Comparison of ENCODE assay signal across 20 cellular contexts in the genomic region with DNA sequence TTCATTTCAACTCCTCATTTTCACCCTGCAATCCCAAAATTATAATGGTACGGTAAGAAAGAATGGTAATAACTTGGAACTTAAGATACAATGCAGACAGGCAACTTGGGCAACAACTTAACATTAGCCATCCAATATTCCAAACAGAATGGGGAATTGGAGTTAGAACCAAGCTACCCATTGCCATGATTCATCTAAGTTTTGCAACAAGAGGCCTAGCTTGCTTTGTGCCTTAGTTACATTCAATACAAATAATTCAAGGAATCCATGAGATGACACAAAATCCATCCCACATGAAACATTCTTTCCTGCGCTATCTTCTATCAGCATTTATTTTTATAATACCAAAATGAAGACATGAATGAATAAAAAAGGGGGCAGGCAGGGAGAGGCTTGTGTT. TPM values are rescaled to one million over a fixed set of nuclear protein-coding genes. Genes with fewer than 3 reads are reported as not detected.
DNase-seq lines count a peak whose midpoint lies in the region; ATAC-seq and FAIRE-seq lines count a peak whose summit lies in the region.
"Had no signal": no experiment of that assay in that cellular context is flagged by ENCODE, and none has a peak within 500 bp of the region (broad histone marks: within the 10 kb centered on the region; RNA-seq: fewer than 3 reads in every experiment).

No MANE protein-coding gene starts in this region.

- H4K20me1 ChIP-seq in GM23248 (ENCODE audit: insufficient read depth), result no peaks in the 10 kb centered on the region
- H4K20me1 ChIP-seq: BLaER1 had no signal

- peak overlapping the region; percentile 79 for H3K27ac ChIP-seq in GM23248
- H3K27ac ChIP-seq: BLaER1 had no signal

- no peaks in the 10 kb centered on the region for H3K27me3 ChIP-seq in GM23248 (replicated peaks; ENCODE audit: insufficient read depth)
- H3K27me3 ChIP-seq: BLaER1 had no signal

- H3K27me3 Mint-ChIP-seq in stimulated activated memory B cell treated with anti-CD40 and anti-IgM and Interleukin-4, amounts not matched to agents 10 μg/mL and 1 μg/mL and 100 μg/mL, for 72 hours, result peaks cover 10% of the 10 kb centered on the region

- H3K4me2 ChIP-seq in GM23248 (ENCODE audit: unreplicated experiment), result peak overlapping the region; percentile 12
- H3K4me2 ChIP-seq: BLaER1 had no signal

- H3K9me3 Mint-ChIP-seq in stimulated activated memory B cell treated with anti-CD40 and anti-IgM and Interleukin-4, amounts not matched to agents 10 μg/mL and 1 μg/mL and 100 μg/mL, for 72 hours, result no peaks in the 10 kb centered on the region
- H3K9me3 Mint-ChIP-seq: CD4-positive, alpha-beta T cell; H9 had no signal

- peak; percentile 65 for FAIRE-seq in islet of Langerhans (lab: Jason Lieb, UNC)
- FAIRE-seq: GM12878, K562 had no signal

- no peaks in the 10 kb centered on the region for H3K4me1 Mint-ChIP-seq in stimulated activated memory B cell treated with anti-CD40 and anti-IgM and Interleukin-4, amounts not matched to agents 10 μg/mL and 1 μg/mL and 100 μg/mL, for 72 hours

- DNase-seq in GM23248 (peak; percentile 61), amniotic epithelial cell (ENCODE audit: low read depth) (peak; percentile 49), renal cortical epithelial cell (ENCODE audit: low read depth) (peak; percentile 70), Ammon's horn (ENCODE audit: low spot score) (no peak), retina (no peak)
- DNase-seq: CD4-positive, alpha-beta T cell; DMS 273 treated with DMSO at 0.1 percent for 48 hours; DMS79 treated with DMSO at 0.1 percent for 48 hours; H9; HFFc6; NCI-H1092; NCI-H187 treated with DMSO at 0.1 percent for 48 hours; NCI-H510A treated with DMSO at 0.1 percent for 48 hours had no signal

- H3K79me2 ChIP-seq in GM23248 (ENCODE audit: insufficient read depth), result no peaks in the 10 kb centered on the region

- in situ Hi-C loops in GM23248 (cut with MboI), result no loop called here

- H3K36me3 Mint-ChIP-seq in stimulated activated memory B cell treated with anti-CD40 and anti-IgM and Interleukin-4, amounts not matched to agents 10 μg/mL and 1 μg/mL and 100 μg/mL, for 72 hours, result no peaks in the 10 kb centered on the region

- no peaks in the 10 kb centered on the region for H3K9me2 ChIP-seq in GM23248 (ENCODE audit: insufficient read depth)

- peaks cover 30% of the 10 kb centered on the region for H3K4me1 ChIP-seq in GM23248 (ENCODE audit: insufficient read depth)
- H3K4me1 ChIP-seq: BLaER1 had no signal

- no peak overlapping the region for H3K4me3 Mint-ChIP-seq in stimulated activated memory B cell treated with anti-CD40 and anti-IgM and Interleukin-4, amounts not matched to agents 10 μg/mL and 1 μg/mL and 100 μg/mL, for 72 hours
- H3K4me3 Mint-ChIP-seq: CD4-positive, alpha-beta T cell; H9; HFFc6 had no signal

- H3K36me3 ChIP-seq in GM23248 (ENCODE audit: low read depth), result no peaks in the 10 kb centered on the region
- H3K36me3 ChIP-seq: BLaER1 had no signal

- 70 to 81% methylated on average over 2 of the region's 2 CpGs for WGBS in GM23248 (ENCODE audit: low coverage in 1 of 2, low lambda C conversion rate in 2 of 2, missing lambda C conversion rate in 2 of 2), 2 experiments

- no peak overlapping the region for H3K4me3 ChIP-seq in GM23248
- H3K4me3 ChIP-seq: BLaER1, GM12878, K562 had no signal

- peak overlapping the region; percentile 37 for H3K9ac ChIP-seq in GM23248
- H3K9ac ChIP-seq: BLaER1 had no signal

- no peak for ATAC-seq in HG02938 (IDR thresholded peaks at IDR 0.05; ENCODE audit: unreplicated experiment)
- no peak for ATAC-seq in stimulated activated memory B cell treated with anti-CD40 and anti-IgM and Interleukin-4, amounts not matched to agents 10 μg/mL and 1 μg/mL and 100 μg/mL, for 72 hours
- ATAC-seq: GM12878, K562 had no signal

- H3F3A ChIP-seq in GM23248 (ENCODE audit: insufficient read depth), result peaks cover 7% of the 10 kb centered on the region; the same call in 1 of the 2 replicates

- no peak overlapping the region for H2AFZ ChIP-seq in GM23248

- no peaks in the 10 kb centered on the region for H3K9me3 ChIP-seq in GM23248 (ENCODE audit: low read depth)
- H3K9me3 ChIP-seq: BLaER1 had no signal

- H3K27ac Mint-ChIP-seq in stimulated activated memory B cell treated with anti-CD40 and anti-IgM and Interleukin-4, amounts not matched to agents 10 μg/mL and 1 μg/mL and 100 μg/mL, for 72 hours, result no peak overlapping the region
- H3K27ac Mint-ChIP-seq: CD4-positive, alpha-beta T cell; H9; HFFc6 had no signal

RNA-seq across cellular contexts. Expression of a gene that starts 28.4 kb away (rescaled TPM):
- not detected in 2 replicates for total RNA-seq in GM23248 (2014; rRNA removed; shearing (Covaris generic))
- polyA plus RNA-seq in GM23248 (2016; fragmentation: Nextera tagmentation; extraction: Ambion mirVana), result not detected in 2 replicates
- total RNA-seq in renal cortical epithelial cell, result 286 and 494 TPM in 2 replicates
- total RNA-seq: HFFc6, LHCN-M2 had no signal
- polyA plus RNA-seq: K562 had no signal

Comparison
In these comparisons a context has a peak if more than half of its experiments do, and no peak if none do; other contexts are left out.
1. DNase-seq: peak in GM23248 (single experiment), amniotic epithelial cell (single experiment) and renal cortical epithelial cell (single experiment); none in Ammon's horn (single experiment) and retina (single experiment).
2. RNA of a gene that starts 28.4 kb away (total RNA-seq): 286 to 494 TPM in renal cortical epithelial cell; not detected in GM23248; every median in the first group is over 100 times any median in the second.